Comparison of ENCODE assay signal across 23 cellular contexts in genomic region chr1:225917536-225917935, GRCh38. TPM values are rescaled to one million over a fixed set of nuclear protein-coding genes. Genes with fewer than 3 reads are reported as not detected.
DNase-seq lines count a peak whose midpoint lies in the region; ATAC-seq and TF ChIP-seq lines count a peak whose summit lies in the region.
"Had no signal": no experiment of that assay in that cellular context is flagged by ENCODE, and none has a peak within 500 bp of the region (broad histone marks: within the 10 kb centered on the region; RNA-seq: fewer than 3 reads in every experiment).

No MANE protein-coding gene starts in this region.

- peaks cover 31% of the 10 kb centered on the region for H3K4me1 Mint-ChIP-seq in activated CD8-positive, alpha-beta T cell treated with anti-CD3 and anti-CD28 coated beads for 36 hours (ENCODE audit: low read depth)

- peak; percentile 15 for DNase-seq in EL
- no peak for DNase-seq in activated CD8-positive, alpha-beta T cell treated with anti-CD3 and anti-CD28 coated beads for 36 hours
- peak; percentile 98 for DNase-seq in epithelial cell of prostate (ENCODE audit: low read depth, low spot score)
- DNase-seq in amygdala (lab: John Stamatoyannopoulos, UW), result no peak
- DNase-seq in midbrain (lab: John Stamatoyannopoulos, UW), result no peak
- DNase-seq: adrenal gland; CD8-positive, alpha-beta memory T cell; DND-41; effector memory CD8-positive, alpha-beta T cell; H7; NCI-H1417; NCI-H526; nucleus accumbens; SJCRH30; stimulated activated CD4-positive, alpha-beta T cell treated with anti-CD3 and anti-CD28 coated beads, Interleukin-15, amount 100 ng/mL, for 24 hours; tibial artery; WERI-Rb-1 had no signal

- no peak for ATAC-seq in activated CD8-positive, alpha-beta T cell treated with anti-CD3 and anti-CD28 coated beads for 36 hours
- ATAC-seq in HG03439 (IDR thresholded peaks at IDR 0.05; ENCODE audit: unreplicated experiment) (no peak), HG02798 (IDR thresholded peaks at IDR 0.05; ENCODE audit: poor library complexity, unreplicated experiment) (no peak)
- ATAC-seq: effector memory CD8-positive, alpha-beta T cell; stimulated activated effector memory CD8-positive, alpha-beta T cell treated with anti-CD3 and anti-CD28 coated beads, Interleukin-12 subunit alpha, Interleukin-12 subunit beta, amount 100 ng/mL, for 72 hours had no signal

- no peak for TF ChIP-seq CTCF in 22Rv1 (IDR thresholded peaks at IDR 0.05)
- no peak for TF ChIP-seq CTCF in activated CD8-positive, alpha-beta T cell treated with anti-CD3 and anti-CD28 coated beads for 36 hours (IDR thresholded peaks at IDR 0.05)

- H3K9me3 Mint-ChIP-seq in activated CD8-positive, alpha-beta T cell treated with anti-CD3 and anti-CD28 coated beads for 36 hours, result no peaks in the 10 kb centered on the region
- H3K9me3 Mint-ChIP-seq: activated T-helper 1 cell treated with anti-CD3 and anti-CD28 coated beads, Interleukin-12 subunit alpha, Interleukin-12 subunit beta, Interleukin-2, Interleukin-4 antibody, amounts not matched to agents 30 ng/mL and 10 ng/mL and 1 ng/mL, durations not matched to agents 14 hours and 24 hours and 36 hours; CD8-positive, alpha-beta memory T cell; effector memory CD8-positive, alpha-beta T cell; stimulated activated effector memory CD8-positive, alpha-beta T cell treated with anti-CD3 and anti-CD28 coated beads, Interleukin-12 subunit alpha, Interleukin-12 subunit beta, amount 100 ng/mL, for 72 hours had no signal

- CTCF ChIA-PET in activated CD8-positive, alpha-beta T cell treated with anti-CD3 and anti-CD28 coated beads for 36 hours (lab: Charles Lee), result no interaction called here

- H3K36me3 Mint-ChIP-seq in activated CD8-positive, alpha-beta T cell treated with anti-CD3 and anti-CD28 coated beads for 36 hours (ENCODE audit: low read depth), result peaks cover 42% of the 10 kb centered on the region

- POLR2A ChIA-PET in activated CD8-positive, alpha-beta T cell treated with anti-CD3 and anti-CD28 coated beads for 36 hours (lab: Charles Lee), result no interaction called here

- H3K4me3 Mint-ChIP-seq in activated CD8-positive, alpha-beta T cell treated with anti-CD3 and anti-CD28 coated beads for 36 hours, result no peak overlapping the region
- H3K4me3 Mint-ChIP-seq: activated T-helper 1 cell treated with anti-CD3 and anti-CD28 coated beads, Interleukin-12 subunit alpha, Interleukin-12 subunit beta, Interleukin-2, Interleukin-4 antibody, amounts not matched to agents 30 ng/mL and 10 ng/mL and 1 ng/mL, durations not matched to agents 14 hours and 24 hours and 36 hours; CD8-positive, alpha-beta memory T cell; effector memory CD8-positive, alpha-beta T cell; stimulated activated effector memory CD8-positive, alpha-beta T cell treated with anti-CD3 and anti-CD28 coated beads, Interleukin-12 subunit alpha, Interleukin-12 subunit beta, amount 100 ng/mL, for 72 hours had no signal

- H3K27me3 Mint-ChIP-seq in activated CD8-positive, alpha-beta T cell treated with anti-CD3 and anti-CD28 coated beads for 36 hours, result no peaks in the 10 kb centered on the region
- H3K27me3 Mint-ChIP-seq: CD8-positive, alpha-beta memory T cell; effector memory CD8-positive, alpha-beta T cell had no signal

- peak overlapping the region; percentile 43 for H3K27ac Mint-ChIP-seq in activated CD8-positive, alpha-beta T cell treated with anti-CD3 and anti-CD28 coated beads for 36 hours
- H3K27ac Mint-ChIP-seq: activated T-helper 1 cell treated with anti-CD3 and anti-CD28 coated beads, Interleukin-12 subunit alpha, Interleukin-12 subunit beta, Interleukin-2, Interleukin-4 antibody, amounts not matched to agents 30 ng/mL and 10 ng/mL and 1 ng/mL, durations not matched to agents 14 hours and 24 hours and 36 hours had no signal

- peak overlapping the region; percentile 2; the same call in 1 of the 2 replicates for H3K27ac ChIP-seq in 22Rv1
- peak overlapping the region; percentile 16 for H3K27ac ChIP-seq in epithelial cell of prostate
- H3K27ac ChIP-seq: adrenal gland, SJCRH30, tibial artery, WERI-Rb-1 had no signal

- intact Hi-C loops in activated CD8-positive, alpha-beta T cell treated with anti-CD3 and anti-CD28 coated beads for 36 hours (cut with micrococcal nuclease), result no loop called here

RNA-seq across cellular contexts. Expression of gene PYCR2, which starts 6.5 kb away (rescaled TPM):
- 100 to 1,000 TPM; 132 to 134 TPM for total RNA-seq in activated CD8-positive, alpha-beta T cell treated with anti-CD3 and anti-CD28 coated beads for 36 hours

RNA-seq across cellular contexts. Expression of gene LEFTY2, which starts 23.5 kb away (rescaled TPM):
- total RNA-seq in activated CD8-positive, alpha-beta T cell treated with anti-CD3 and anti-CD28 coated beads for 36 hours, result not detected
- total RNA-seq: activated T-helper 1 cell treated with anti-CD3 and anti-CD28 coated beads, Interleukin-12 subunit alpha, Interleukin-12 subunit beta, Interleukin-2, Interleukin-4 antibody, amounts not matched to agents 30 ng/mL and 10 ng/mL and 1 ng/mL, durations not matched to agents 14 hours and 24 hours and 36 hours; CD8-positive, alpha-beta memory T cell; T-helper 1 cell treated with Interleukin-12 subunit alpha and Interleukin-12 subunit beta and Interleukin-4 antibody, amounts not matched to agents 30 ng/mL and 1 ng/mL, for 36 hours had no signal

RNA-seq across cellular contexts. Expression of gene LEFTY1, which starts 28.6 kb away (rescaled TPM):
- total RNA-seq in activated CD8-positive, alpha-beta T cell treated with anti-CD3 and anti-CD28 coated beads for 36 hours, result under 1 TPM; 0.16 to 0.83 TPM
- total RNA-seq: activated T-helper 1 cell treated with anti-CD3 and anti-CD28 coated beads, Interleukin-12 subunit alpha, Interleukin-12 subunit beta, Interleukin-2, Interleukin-4 antibody, amounts not matched to agents 30 ng/mL and 10 ng/mL and 1 ng/mL, durations not matched to agents 14 hours and 24 hours and 36 hours; CD8-positive, alpha-beta memory T cell; T-helper 1 cell treated with Interleukin-12 subunit alpha and Interleukin-12 subunit beta and Interleukin-4 antibody, amounts not matched to agents 30 ng/mL and 1 ng/mL, for 36 hours had no signal

RNA-seq across cellular contexts. Expression of gene TMEM63A, which starts 35.4 kb away (rescaled TPM):
- total RNA-seq in activated CD8-positive, alpha-beta T cell treated with anti-CD3 and anti-CD28 coated beads for 36 hours, result 10 to 100 TPM; 51.4 to 54.6 TPM

Comparison
In these comparisons a context has a peak if more than half of its experiments do, and no peak if none do; other contexts are left out.
1. DNase-seq: peak in EL (single experiment) and epithelial cell of prostate (single experiment); none in activated CD8-positive, alpha-beta T cell treated with anti-CD3 and anti-CD28 coated beads for 36 hours (single experiment), amygdala (0 of 56) and midbrain (single experiment).